ENCODE assay signal across 23 cellular contexts in genomic region chr9:68443560-68443959, GRCh38.
DNase-seq lines count a peak whose midpoint lies in the region; ATAC-seq and TF ChIP-seq lines count a peak whose summit lies in the region.
"Had no signal": no experiment of that assay in that cellular context is flagged by ENCODE, and none has a peak within 500 bp of the region (broad histone marks: within the 10 kb centered on the region; RNA-seq: fewer than 3 reads in every experiment).

No MANE protein-coding gene starts in this region.

- DNase-seq in NCI-H1105 treated with DMSO at 0.1 percent for 48 hours (lab: John Stamatoyannopoulos, UW) (peak; percentile 41), NCI-H1105 (lab: John Stamatoyannopoulos, UW) (no peak), NCI-H2081 treated with DMSO at 0.1 percent for 48 hours (lab: John Stamatoyannopoulos, UW) (peak; percentile 8), substantia nigra (lab: John Stamatoyannopoulos, UW) (no peak)
- DNase-seq in activated effector memory CD4-positive, alpha-beta T cell treated with Interleukin-2 at 50 U/mL for 16 hours, result no peak
- DNase-seq: ACHN; CD4-positive, alpha-beta T cell; DMS153; GDM1; GOT3; HCEC 1CT; IMR-90; NCI-H187; NCI-H2171; NCI-H345; NCI-H524; Right ventricle myocardium superior had no signal

- H3K9me3 ChIP-seq in gastroesophageal sphincter (peaks cover 0 to 4% (median 0%) of the 10 kb centered on the region in 3 donors), stomach smooth muscle (ENCODE audit: control insufficient read depth in 2 of 2, low read length in 2 of 2) (peaks cover 0 to 5% of the 10 kb centered on the region in 2 donors)
- H3K9me3 ChIP-seq: BLaER1 had no signal

- 28 to 50% methylated on average over 3 of the region's 3 CpGs for WGBS in gastroesophageal sphincter (ENCODE audit: low coverage in 1 of 2), 2 donors

- H3K27me3 ChIP-seq in gastroesophageal sphincter (no peaks in the 10 kb centered on the region), stomach smooth muscle (ENCODE audit: control insufficient read depth in 1 of 2, insufficient read depth in 2 of 2, low read length in 2 of 2) (no peaks in the 10 kb centered on the region)
- H3K27me3 ChIP-seq: BLaER1 had no signal

- H3K4me1 ChIP-seq in gastroesophageal sphincter (peaks cover 3 to 61% (median 25%) of the 10 kb centered on the region in 3 donors), stomach smooth muscle (ENCODE audit: control insufficient read depth, insufficient read depth, low read length) (peaks cover 39% of the 10 kb centered on the region)
- H3K4me1 ChIP-seq: BLaER1 had no signal

- TF ChIP-seq POLR2A in gastroesophageal sphincter (IDR thresholded peaks at IDR 0.05), result no peak

- no peak overlapping the region for H3K9ac ChIP-seq in stomach smooth muscle (ENCODE audit: low read length in 2 of 2)
- H3K9ac ChIP-seq: BLaER1, KMS-11 had no signal

- no peak for TF ChIP-seq CTCF in gastroesophageal sphincter (IDR thresholded peaks at IDR 0.05)

- ATAC-seq in gastroesophageal sphincter, result no peak
- no peak for ATAC-seq in HG03439 (IDR thresholded peaks at IDR 0.05; ENCODE audit: unreplicated experiment)

- no peak for TF ChIP-seq EP300 in gastroesophageal sphincter (IDR thresholded peaks at IDR 0.05)

- H3K36me3 ChIP-seq in gastroesophageal sphincter (peaks cover 0 to 5% of the 10 kb centered on the region in 2 donors), stomach smooth muscle (ENCODE audit: control insufficient read depth in 2 of 2, insufficient read depth in 2 of 2, low read length in 2 of 2) (no peaks in the 10 kb centered on the region)
- H3K36me3 ChIP-seq: BLaER1 had no signal

- no peak overlapping the region for H3K4me3 ChIP-seq in gastroesophageal sphincter
- no peak overlapping the region for H3K4me3 ChIP-seq in stomach smooth muscle (ENCODE audit: low read length in 2 of 2)
- H3K4me3 ChIP-seq: BLaER1 had no signal

- peak overlapping the region; percentile 40 to 99 (median 83) for H3K27ac ChIP-seq in gastroesophageal sphincter
- peak overlapping the region; percentile 97 for H3K27ac ChIP-seq in stomach smooth muscle (ENCODE audit: low read length)
- no peak overlapping the region for H3K27ac ChIP-seq in substantia nigra (ENCODE audit: low read depth, low read length, poor library complexity, severe bottlenecking)
- H3K27ac ChIP-seq: 22Rv1, BLaER1, KMS-11 had no signal

Comparison
In these comparisons a context has a peak if more than half of its experiments do, and no peak if none do; other contexts are left out.
1. DNase-seq: peak in NCI-H1105 treated with DMSO at 0.1 percent for 48 hours (single experiment) and NCI-H2081 treated with DMSO at 0.1 percent for 48 hours (single experiment); none in NCI-H1105 (single experiment), substantia nigra (0 of 49) and activated effector memory CD4-positive, alpha-beta T cell treated with Interleukin-2 at 50 U/mL for 16 hours (single experiment).